Comparison of ENCODE assay signal across 11 cellular contexts in the genomic region with DNA sequence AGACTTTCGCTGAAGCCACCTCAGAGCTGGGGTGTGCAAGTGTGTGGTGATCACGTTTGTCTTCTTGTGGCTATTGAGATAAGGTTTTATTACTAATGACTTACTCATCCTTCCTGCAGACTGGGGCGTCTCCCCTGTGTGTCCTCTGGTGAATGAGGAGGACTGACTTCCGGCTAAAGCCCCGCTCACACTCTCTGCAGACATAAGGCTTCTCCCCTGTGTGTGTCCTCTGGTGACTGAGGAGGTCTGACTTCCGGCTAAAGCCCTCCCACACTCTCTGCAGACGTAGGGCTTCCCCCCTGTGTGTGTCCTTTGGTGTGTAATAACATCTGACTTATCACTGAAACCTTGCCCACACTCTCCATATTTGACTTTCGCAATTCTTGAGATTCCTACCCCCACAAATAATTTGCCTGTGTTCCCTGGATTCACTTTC. TPM values are rescaled to one million over a fixed set of nuclear protein-coding genes. Genes with fewer than 3 reads are reported as not detected.
A peak's percentile ranks its signal among the peaks of the same experiment; 100 is the strongest.
DNase-seq lines count a peak whose midpoint lies in the region; ATAC-seq and TF ChIP-seq lines count a peak whose summit lies in the region.
"Had no signal": no experiment of that assay in that cellular context is flagged by ENCODE, and none has a peak within 500 bp of the region (broad histone marks: within the 10 kb centered on the region; RNA-seq: fewer than 3 reads in every experiment).

No MANE protein-coding gene starts in this region.

- CTCF ChIA-PET in CD4-positive, alpha-beta T cell (lab: Charles Lee) = no interaction called here
- CTCF ChIA-PET in activated naive CD4-positive, alpha-beta T cell treated with anti-CD3 and anti-CD28 coated beads, Interleukin-2, amount 10 ng/mL, durations not matched to agents 7 days and 5 days (lab: Charles Lee) = no interaction called here

- H3K27me3 Mint-ChIP-seq in CD4-positive, alpha-beta T cell = peaks cover 6% of the 10 kb centered on the region
- peaks cover 5% of the 10 kb centered on the region for H3K27me3 Mint-ChIP-seq in T-helper 17 cell
- peaks cover 28% of the 10 kb centered on the region for H3K27me3 Mint-ChIP-seq in activated naive CD4-positive, alpha-beta T cell treated with anti-CD3 and anti-CD28 coated beads, Interleukin-2, amount 10 ng/mL, durations not matched to agents 7 days and 5 days

- peaks cover 13% of the 10 kb centered on the region for H3K9me3 Mint-ChIP-seq in CD4-positive, alpha-beta T cell
- H3K9me3 Mint-ChIP-seq in activated naive CD4-positive, alpha-beta T cell treated with anti-CD3 and anti-CD28 coated beads, Interleukin-2, amount 10 ng/mL, durations not matched to agents 7 days and 5 days = peaks cover 21% of the 10 kb centered on the region

- H3K4me1 Mint-ChIP-seq in CD4-positive, alpha-beta T cell (ENCODE audit: low read depth) = no peaks in the 10 kb centered on the region
- H3K4me1 Mint-ChIP-seq in T-helper 17 cell = no peaks in the 10 kb centered on the region
- H3K4me1 Mint-ChIP-seq in activated naive CD4-positive, alpha-beta T cell treated with anti-CD3 and anti-CD28 coated beads, Interleukin-2, amount 10 ng/mL, durations not matched to agents 7 days and 5 days = no peaks in the 10 kb centered on the region

- no peak for DNase-seq in CD4-positive, alpha-beta T cell
- peak; percentile 40 for DNase-seq in HCEC 1CT
- DNase-seq in T-helper 17 cell = no peak
- no peak for DNase-seq in left lobe of liver (ENCODE audit: low spot score)
- no peak for DNase-seq in spleen
- no peak for DNase-seq in activated naive CD4-positive, alpha-beta T cell treated with anti-CD3 and anti-CD28 coated beads, Interleukin-2, amount 10 ng/mL, durations not matched to agents 7 days and 5 days
- DNase-seq: effector CD8-positive, alpha-beta T cell; NCI-H187 treated with DMSO at 0.1 percent for 48 hours had no signal

- POLR2A ChIA-PET in CD4-positive, alpha-beta T cell (lab: Charles Lee) = no interaction called here

- intact Hi-C loops in CD4-positive, alpha-beta T cell (cut with DNase I, micrococcal nuclease) = no loop called here
- intact Hi-C loops in spleen (cut with DNase I; ENCODE audit: low total_unique reads) = no loop called here

- H3K36me3 Mint-ChIP-seq in CD4-positive, alpha-beta T cell (ENCODE audit: low read depth) = no peaks in the 10 kb centered on the region
- H3K36me3 Mint-ChIP-seq in T-helper 17 cell (ENCODE audit: low read depth) = peaks cover 2% of the 10 kb centered on the region
- H3K36me3 Mint-ChIP-seq in activated naive CD4-positive, alpha-beta T cell treated with anti-CD3 and anti-CD28 coated beads, Interleukin-2, amount 10 ng/mL, durations not matched to agents 7 days and 5 days = no peaks in the 10 kb centered on the region

- no peak overlapping the region for H3K4me3 ChIP-seq in spleen

- peaks cover 0 to 7% (median 0%) of the 10 kb centered on the region in 6 donors for H3K36me3 ChIP-seq in spleen

- no peak overlapping the region for H3K4me3 Mint-ChIP-seq in CD4-positive, alpha-beta T cell
- H3K4me3 Mint-ChIP-seq in T-helper 17 cell = no peak overlapping the region
- H3K4me3 Mint-ChIP-seq in activated naive CD4-positive, alpha-beta T cell treated with anti-CD3 and anti-CD28 coated beads, Interleukin-2, amount 10 ng/mL, durations not matched to agents 7 days and 5 days = no peak overlapping the region

- no peak overlapping the region for H3K27ac ChIP-seq in CD4-positive, alpha-beta T cell (ENCODE audit: low read depth, low read length)
- H3K27ac ChIP-seq in spleen = no peak overlapping the region

- no peak for TF ChIP-seq CTCF in CD4-positive, alpha-beta T cell (IDR thresholded peaks at IDR 0.05)
- TF ChIP-seq CTCF in spleen (IDR thresholded peaks at IDR 0.05 in 8 of 11, conservative IDR thresholded peaks at IDR 0.05 in 3 of 11) = no peak

- no peaks in the 10 kb centered on the region for H3K4me1 ChIP-seq in spleen

- 47 to 68% (median 53%) methylated on average over 8 of the region's 8 CpGs for WGBS in spleen, 5 donors

- no peaks in the 10 kb centered on the region for H3K27me3 ChIP-seq in CD4-positive, alpha-beta T cell (ENCODE audit: control insufficient read depth, insufficient read depth, low read length)
- H3K27me3 ChIP-seq in spleen (replicated peaks in 1 of 7) = peaks cover 0 to 3% (median 0%) of the 10 kb centered on the region in 7 donors

- TF ChIP-seq POLR2A in spleen (IDR thresholded peaks at IDR 0.05) = no peak

- H3K9me3 ChIP-seq in CD4-positive, alpha-beta T cell (ENCODE audit: control insufficient read depth, low read length) = peaks cover 19% of the 10 kb centered on the region
- H3K9me3 ChIP-seq in T-helper 17 cell (ENCODE audit: control insufficient read depth, low read length, poor library complexity, severe bottlenecking) (no peaks in the 10 kb centered on the region), spleen (peaks cover 0 to 32% (median 24%) of the 10 kb centered on the region in 8 donors)

- ATAC-seq in CD4-positive, alpha-beta T cell (ENCODE audit: poor library complexity) = peak; percentile 44
- ATAC-seq in T-helper 17 cell = peak; percentile 45
- peak; percentile 29 for ATAC-seq in left lobe of liver
- ATAC-seq in GM21825 (IDR thresholded peaks at IDR 0.05; ENCODE audit: unreplicated experiment) = no peak
- no peak for ATAC-seq in GM19397 (IDR thresholded peaks at IDR 0.05; ENCODE audit: unreplicated experiment)

- H3K27ac Mint-ChIP-seq in CD4-positive, alpha-beta T cell = no peak overlapping the region
- no peak overlapping the region for H3K27ac Mint-ChIP-seq in T-helper 17 cell
- no peak overlapping the region for H3K27ac Mint-ChIP-seq in activated naive CD4-positive, alpha-beta T cell treated with anti-CD3 and anti-CD28 coated beads, Interleukin-2, amount 10 ng/mL, durations not matched to agents 7 days and 5 days
- H3K27ac Mint-ChIP-seq: activated T-helper 2 cell treated with anti-CD3 and anti-CD28 coated beads, Interferon-gamma antibody, Interleukin-2, Interleukin-4, amounts not matched to agents 10 μg/mL and 5 μg/mL and 100 μg/mL, durations not matched to agents 14 hours and 24 hours and 36 hours had no signal

RNA-seq across cellular contexts. Expression of gene PRDM7, which starts 19.4 kb away (rescaled TPM):
- total RNA-seq in CD4-positive, alpha-beta T cell = not detected
- total RNA-seq in T-helper 17 cell (not detected), left lobe of liver (not detected), spleen (not detected)
- polyA plus RNA-seq in spleen = not detected
- total RNA-seq: activated T-helper 2 cell treated with anti-CD3 and anti-CD28 coated beads, Interferon-gamma antibody, Interleukin-2, Interleukin-4, amounts not matched to agents 10 μg/mL and 5 μg/mL and 100 μg/mL, durations not matched to agents 14 hours and 24 hours and 36 hours had no signal

RNA-seq across cellular contexts. Expression of gene DBNDD1, which starts 38.5 kb away (rescaled TPM):
- 1 to 10 TPM; 2.6 to 2.8 TPM for total RNA-seq in CD4-positive, alpha-beta T cell
- total RNA-seq in T-helper 17 cell (under 1 TPM; 0.47 to 0.92 TPM), left lobe of liver (3.3 TPM), spleen (1 to 10 TPM in 6 of 7 donors, under 1 TPM in 1; 0.66 to 3.7 (median 1.8) TPM)
- polyA plus RNA-seq in spleen = 1 to 10 TPM in 2 of 3 donors, under 1 TPM in 1; 0.87 to 1.9 (median 1.6) TPM

Comparison
In these comparisons a context has a peak if more than half of its experiments do, and no peak if none do; other contexts are left out.
1. ATAC-seq: peak in CD4-positive, alpha-beta T cell (single experiment), T-helper 17 cell (single experiment) and left lobe of liver (single experiment); none in GM21825 (single experiment) and GM19397 (single experiment).